Comparison of ENCODE assay signal across 30 cellular contexts in genomic region chr19:28582807-28583206, GRCh38.
"Had no signal": no experiment of that assay in that cellular context is flagged by ENCODE, and none has a peak within 500 bp of the region (broad histone marks: within the 10 kb centered on the region; RNA-seq: fewer than 3 reads in every experiment).

No MANE protein-coding gene starts in this region.

- H3K27me3 Mint-ChIP-seq: natural killer cell treated with Interleukin-12 subunit alpha and Interleukin-12 subunit beta and Interleukin-15 and Interleukin-18, amount 100 ng/mL, for 72 hours had no signal

- H3K4me1 Mint-ChIP-seq: naive B cell had no signal

- H3K27me3 ChIP-seq: dorsolateral prefrontal cortex, esophagus squamous epithelium, left lung, neutrophil, pancreas, right lobe of liver, tibial nerve, upper lobe of left lung had no signal

- H3K4me3 Mint-ChIP-seq: mesothelial cell of epicardium; naive B cell; natural killer cell treated with Interleukin-12 subunit alpha and Interleukin-12 subunit beta and Interleukin-15 and Interleukin-18, amount 100 ng/mL, for 72 hours; neural crest cell had no signal

- H3K4me3 ChIP-seq: dorsolateral prefrontal cortex, esophagus squamous epithelium, left lung, mucosa of descending colon, pancreas, right lobe of liver, thoracic aorta, tibial nerve, upper lobe of left lung had no signal

- H3K4me1 ChIP-seq: esophagus squamous epithelium, left lung, pancreas, right lobe of liver, tibial nerve, upper lobe of left lung had no signal

- H3K9me3 ChIP-seq: left lung, mucosa of descending colon, neutrophil, pancreas, right lobe of liver, thoracic aorta, tibial nerve, upper lobe of left lung had no signal

- FAIRE-seq: colon, endothelial cell of umbilical vein, frontal cortex, islet of Langerhans, pancreas, small intestine, urothelium cell line had no signal

- ATAC-seq: left cardiac atrium; left lung; mucosa of descending colon; natural killer cell treated with Interleukin-12 subunit alpha and Interleukin-12 subunit beta and Interleukin-15 and Interleukin-18, amount 100 ng/mL, for 72 hours; pancreas; right lobe of liver had no signal

- H3K36me3 Mint-ChIP-seq: mesothelial cell of epicardium; naive B cell; natural killer cell treated with Interleukin-12 subunit alpha and Interleukin-12 subunit beta and Interleukin-15 and Interleukin-18, amount 100 ng/mL, for 72 hours had no signal

- H3K27ac ChIP-seq: dorsolateral prefrontal cortex, esophagus squamous epithelium, left lung, neutrophil, pancreas, right lobe of liver, thoracic aorta, tibial nerve, upper lobe of left lung had no signal

- H3K9me3 Mint-ChIP-seq: mesothelial cell of epicardium; natural killer cell treated with Interleukin-12 subunit alpha and Interleukin-12 subunit beta and Interleukin-15 and Interleukin-18, amount 100 ng/mL, for 72 hours; neural crest cell had no signal

- H3K27ac Mint-ChIP-seq: mesothelial cell of epicardium; naive B cell; natural killer cell treated with Interleukin-12 subunit alpha and Interleukin-12 subunit beta and Interleukin-15 and Interleukin-18, amount 100 ng/mL, for 72 hours had no signal

- DNase-seq: cerebellar nuclear complex; dorsolateral prefrontal cortex; effector CD4-positive, alpha-beta T cell; erythroblast; esophagus squamous epithelium; left cardiac atrium; left lung; mesenchymal stem cell; mucosa of descending colon; naive B cell; pancreas; retina; right lobe of liver; small intestine; stimulated activated CD4-positive, alpha-beta T cell treated with anti-CD3 and anti-CD28 coated beads, Interleukin-1b, Interleukin-23, amount 100 ng/mL, for 48 hours; stimulated activated CD4-positive, alpha-beta T cell treated with anti-CD3 and anti-CD28 coated beads, Interleukin-4, amount 100 ng/mL, for 1 hour; stimulated activated CD8-positive, alpha-beta memory T cell treated with anti-CD3 and anti-CD28 coated beads, Interleukin-4, amount 100 ng/mL, for 48 hours; stimulated activated naive CD4-positive, alpha-beta T cell treated with Interleukin-2 at 50 U/mL for 16 hours; upper lobe of left lung had no signal

- H3K36me3 ChIP-seq: esophagus squamous epithelium, left lung, neutrophil, pancreas, right lobe of liver, thoracic aorta, tibial nerve, upper lobe of left lung had no signal
